Comparison of ENCODE assay signal across 30 cellular contexts in the genomic region with DNA sequence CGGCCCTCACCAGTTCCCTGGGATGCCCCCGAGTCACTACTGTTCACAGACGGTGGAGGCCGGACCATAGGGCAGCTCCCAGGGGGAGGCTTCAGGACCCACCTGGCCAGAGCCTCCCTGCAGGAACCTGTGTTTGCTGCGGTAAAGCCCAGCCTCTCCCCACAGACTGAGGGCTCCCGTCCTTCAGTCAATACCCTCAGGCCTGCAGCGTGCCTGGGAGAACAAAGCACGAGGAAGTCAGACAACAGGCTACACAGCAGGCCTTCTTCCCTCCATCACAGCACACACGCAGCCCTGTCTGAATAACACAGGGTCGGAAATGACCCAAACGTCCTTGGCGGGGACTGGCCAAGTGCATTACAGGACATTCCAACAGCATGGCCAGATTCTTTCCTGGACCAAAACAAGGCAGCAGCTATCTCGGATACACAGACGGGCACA. TPM values are rescaled to one million over a fixed set of nuclear protein-coding genes. Genes with fewer than 3 reads are reported as not detected.
DNase-seq lines count a peak whose midpoint lies in the region; ATAC-seq and TF ChIP-seq lines count a peak whose summit lies in the region.
"Had no signal": no experiment of that assay in that cellular context is flagged by ENCODE, and none has a peak within 500 bp of the region (broad histone marks: within the 10 kb centered on the region; RNA-seq: fewer than 3 reads in every experiment).

No MANE protein-coding gene starts in this region.

- H3K27ac ChIP-seq in endodermal cell (ENCODE audit: low read depth, low read length) (no peak overlapping the region), upper lobe of right lung (no peak overlapping the region), lower lobe of right lung (no peak overlapping the region)
- H3K27ac ChIP-seq: RWPE1, SK-N-MC had no signal

- H3K4me1 Mint-ChIP-seq in endodermal cell, result peaks cover 51% of the 10 kb centered on the region
- H3K4me1 Mint-ChIP-seq: activated CD4-positive, alpha-beta T cell treated with anti-CD3 and anti-CD28 coated beads for 36 hours; naive thymus-derived CD8-positive, alpha-beta T cell; stimulated activated naive CD8-positive, alpha-beta T cell treated with anti-CD3 and anti-CD28 coated beads, Interleukin-15, amount 100 ng/mL, for 72 hours had no signal

- H3K27me3 ChIP-seq in endodermal cell (ENCODE audit: control insufficient read depth, insufficient read depth, low read length, poor library complexity, severe bottlenecking) (no peaks in the 10 kb centered on the region), upper lobe of right lung (no peaks in the 10 kb centered on the region), lower lobe of right lung (ENCODE audit: low read depth) (no peaks in the 10 kb centered on the region)

- DNase-seq in NCI-H146 treated with DMSO at 0.1 percent for 48 hours (lab: John Stamatoyannopoulos, UW; ENCODE audit: unreplicated experiment) (peak; percentile 66), endodermal cell (peak; percentile 79), iPS DF 4.7 (ENCODE audit: extremely low read depth, low spot score) (peak; percentile 89), upper lobe of right lung (peak; percentile 32), lower lobe of right lung (no peak), NCI-H2107 treated with DMSO at 0.1 percent for 48 hours (lab: John Stamatoyannopoulos, UW; ENCODE audit: unreplicated experiment) (no peak), nucleus accumbens (lab: John Stamatoyannopoulos, UW) (no peak)
- no peak for DNase-seq in activated CD4-positive, alpha-beta T cell treated with anti-CD3 and anti-CD28 coated beads for 48 hours
- DNase-seq: activated CD4-positive, alpha-beta T cell treated with anti-CD3 and anti-CD28 coated beads for 36 hours; activated effector memory CD4-positive, alpha-beta T cell treated with Interleukin-2 at 50 U/mL for 16 hours; activated naive CD8-positive, alpha-beta T cell treated with anti-CD3 and anti-CD28 coated beads, Interleukin-2, amount 10 ng/mL, durations not matched to agents 7 days and 5 days; activated T-cell treated with anti-CD3 and anti-CD28 coated beads for 4 hours; C1 segment of cervical spinal cord; Calu3; central memory CD4-positive, alpha-beta T cell; DND-41; NCI-H1092 treated with DMSO at 0.1 percent for 48 hours; NCI-H2029; NCI-H446; NCI-H82; small intestine; stimulated activated CD4-positive, alpha-beta T cell treated with anti-CD3 and anti-CD28 coated beads, Interleukin-1b, Interleukin-23, amount 100 ng/mL, for 48 hours; stimulated activated CD8-positive, alpha-beta memory T cell treated with anti-CD3 and anti-CD28 coated beads, Interleukin-4, amount 100 ng/mL, for 48 hours; stimulated activated naive CD8-positive, alpha-beta T cell treated with anti-CD3 and anti-CD28 coated beads, Interleukin-15, amount 100 ng/mL, for 72 hours had no signal

- H3K36me3 ChIP-seq in endodermal cell (ENCODE audit: control insufficient read depth, insufficient read depth, low read length) (no peaks in the 10 kb centered on the region), upper lobe of right lung (no peaks in the 10 kb centered on the region), lower lobe of right lung (no peaks in the 10 kb centered on the region)

- peak overlapping the region; percentile 74 for H3K27ac Mint-ChIP-seq in endodermal cell
- H3K27ac Mint-ChIP-seq: activated CD4-positive, alpha-beta T cell treated with anti-CD3 and anti-CD28 coated beads for 36 hours; activated naive CD8-positive, alpha-beta T cell treated with anti-CD3 and anti-CD28 coated beads, Interleukin-2, amount 10 ng/mL, durations not matched to agents 7 days and 5 days; dendritic cell treated with granulocyte-macrophage colony-stimulating factor and Interleukin-4, amounts not matched to agents 40 ng/mL and 50 ng/mL, for 4 days; stimulated activated naive CD8-positive, alpha-beta T cell treated with anti-CD3 and anti-CD28 coated beads, Interleukin-15, amount 100 ng/mL, for 72 hours had no signal

- ATAC-seq in upper lobe of right lung (no peak), lower lobe of right lung (no peak)
- ATAC-seq: activated CD4-positive, alpha-beta T cell treated with anti-CD3 and anti-CD28 coated beads for 36 hours; naive thymus-derived CD8-positive, alpha-beta T cell; stimulated activated naive CD8-positive, alpha-beta T cell treated with anti-CD3 and anti-CD28 coated beads, Interleukin-15, amount 100 ng/mL, for 72 hours had no signal

- H3K9ac ChIP-seq in endodermal cell (ENCODE audit: extremely low read depth, low read length, poor library complexity, severe bottlenecking), result no peak overlapping the region

- H3K27me3 Mint-ChIP-seq in endodermal cell (ENCODE audit: insufficient read depth), result no peaks in the 10 kb centered on the region
- H3K27me3 Mint-ChIP-seq: dendritic cell treated with granulocyte-macrophage colony-stimulating factor and Interleukin-4, amounts not matched to agents 40 ng/mL and 50 ng/mL, for 4 days had no signal

- H3K4me1 ChIP-seq in endodermal cell (ENCODE audit: control insufficient read depth, insufficient read depth, low read length) (no peaks in the 10 kb centered on the region), upper lobe of right lung (no peaks in the 10 kb centered on the region), lower lobe of right lung (no peaks in the 10 kb centered on the region)

- intact Hi-C loops in upper lobe of right lung (cut with DNase I) (no loop called here), lower lobe of right lung (cut with DNase I) (loop anchor here (10.0 kb wide), 1 partner anchor 271 kb away; no protein-coding TSS in a partner anchor)

- TF ChIP-seq CTCF in endodermal cell (conservative IDR thresholded peaks at IDR 0.05) (no peak), upper lobe of right lung (IDR thresholded peaks at IDR 0.05) (no peak), lower lobe of right lung (IDR thresholded peaks at IDR 0.05) (no peak)

- peaks cover 40% of the 10 kb centered on the region for H3K36me3 Mint-ChIP-seq in endodermal cell (ENCODE audit: low read depth)
- H3K36me3 Mint-ChIP-seq: activated naive CD8-positive, alpha-beta T cell treated with anti-CD3 and anti-CD28 coated beads, Interleukin-2, amount 10 ng/mL, durations not matched to agents 7 days and 5 days; naive thymus-derived CD8-positive, alpha-beta T cell had no signal

- H3K9me3 Mint-ChIP-seq in endodermal cell, result no peaks in the 10 kb centered on the region
- H3K9me3 Mint-ChIP-seq: activated naive CD8-positive, alpha-beta T cell treated with anti-CD3 and anti-CD28 coated beads, Interleukin-2, amount 10 ng/mL, durations not matched to agents 7 days and 5 days; dendritic cell treated with granulocyte-macrophage colony-stimulating factor and Interleukin-4, amounts not matched to agents 40 ng/mL and 50 ng/mL, for 4 days; naive thymus-derived CD8-positive, alpha-beta T cell; stimulated activated naive CD8-positive, alpha-beta T cell treated with anti-CD3 and anti-CD28 coated beads, Interleukin-15, amount 100 ng/mL, for 72 hours had no signal

- no peaks in the 10 kb centered on the region for H3K9me3 ChIP-seq in endodermal cell (ENCODE audit: control insufficient read depth, low read length)
- H3K9me3 ChIP-seq in upper lobe of right lung, result no peaks in the 10 kb centered on the region
- H3K9me3 ChIP-seq in lower lobe of right lung, result no peaks in the 10 kb centered on the region

- WGBS in endodermal cell (ENCODE audit: insufficient coverage in 1 of 2, insufficient read length in 1 of 2), 2 experiments, result 50 to 78% methylated on average over 1 to 14 of the region's 14 CpGs

- H3K4me3 Mint-ChIP-seq in endodermal cell, result no peak overlapping the region
- H3K4me3 Mint-ChIP-seq: activated CD4-positive, alpha-beta T cell treated with anti-CD3 and anti-CD28 coated beads for 36 hours; activated naive CD8-positive, alpha-beta T cell treated with anti-CD3 and anti-CD28 coated beads, Interleukin-2, amount 10 ng/mL, durations not matched to agents 7 days and 5 days; dendritic cell treated with granulocyte-macrophage colony-stimulating factor and Interleukin-4, amounts not matched to agents 40 ng/mL and 50 ng/mL, for 4 days; naive thymus-derived CD8-positive, alpha-beta T cell; stimulated activated naive CD8-positive, alpha-beta T cell treated with anti-CD3 and anti-CD28 coated beads, Interleukin-15, amount 100 ng/mL, for 72 hours had no signal

- H3K4me3 ChIP-seq in endodermal cell (ENCODE audit: low read length) (no peak overlapping the region), upper lobe of right lung (no peak overlapping the region), lower lobe of right lung (no peak overlapping the region)
- H3K4me3 ChIP-seq: SK-N-MC had no signal

RNA-seq across cellular contexts. Expression of a gene that starts 34.4 kb away (rescaled TPM):
- total RNA-seq in endodermal cell (10 to 100 TPM; 50.2 to 71.3 TPM), upper lobe of right lung (2.0 TPM), lower lobe of right lung (1.2 TPM)
- 11.1 TPM for polyA plus RNA-seq in endodermal cell (2013, experiment 1 of 2)
- polyA plus RNA-seq in endodermal cell (2013, experiment 2 of 2), result 11.1 TPM
- total RNA-seq: activated CD4-positive, alpha-beta T cell treated with anti-CD3 and anti-CD28 coated beads for 36 hours; Calu3; M059J; osteocyte had no signal

Comparison
In these comparisons a context has a peak if more than half of its experiments do, and no peak if none do; other contexts are left out.
1. DNase-seq: peak in NCI-H146 treated with DMSO at 0.1 percent for 48 hours (single experiment), endodermal cell (single experiment), iPS DF 4.7 (single experiment) and upper lobe of right lung (single experiment); none in lower lobe of right lung (single experiment), activated CD4-positive, alpha-beta T cell treated with anti-CD3 and anti-CD28 coated beads for 48 hours (single experiment), NCI-H2107 treated with DMSO at 0.1 percent for 48 hours (single experiment) and nucleus accumbens (0 of 56).
2. RNA of a gene that starts 34.4 kb away (total RNA-seq): 50.2 to 71.3 TPM in endodermal cell; 2.0 TPM in upper lobe of right lung (single experiment) and 1.2 TPM in lower lobe of right lung (single experiment); every median in the first group is over 10 times any median in the second.